Comparison of ENCODE assay signal across 10 cellular contexts in the genomic region with DNA sequence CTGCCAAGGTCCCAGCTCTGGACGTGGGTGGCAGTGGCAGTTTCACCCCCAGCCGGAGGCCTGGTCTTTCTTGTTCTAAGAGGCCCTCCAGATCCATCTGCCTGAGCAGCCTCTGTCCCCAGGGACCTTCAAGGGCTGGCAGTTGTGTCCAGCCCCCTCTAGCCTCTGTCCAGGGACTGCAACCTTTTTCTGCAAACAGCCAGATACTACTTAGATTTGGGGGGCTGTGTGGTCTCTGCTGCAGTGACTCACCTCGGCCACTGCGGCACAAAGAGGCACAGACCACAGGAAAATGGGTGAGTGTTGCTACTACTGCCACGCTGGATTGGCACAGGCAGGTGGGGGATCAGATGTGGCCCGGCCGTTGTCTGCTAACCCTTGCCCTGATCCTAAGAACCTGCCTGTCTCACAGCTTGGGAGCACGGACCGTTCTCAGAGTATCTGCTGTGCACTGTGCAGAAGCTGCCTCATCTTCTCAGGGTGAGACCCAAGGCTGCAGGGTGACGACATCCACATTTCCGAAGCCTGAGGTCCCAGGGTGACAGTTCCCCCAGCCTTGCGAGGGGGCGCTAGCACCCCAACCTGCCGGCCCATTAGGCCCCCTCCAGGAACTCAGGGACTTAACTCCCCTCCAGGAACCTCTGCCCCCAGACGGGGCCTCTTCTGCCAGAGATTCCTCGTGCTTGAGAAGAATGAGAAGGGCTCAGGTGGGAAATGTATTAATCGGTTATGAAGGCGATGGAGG. TPM values are rescaled to one million over a fixed set of nuclear protein-coding genes. Genes with fewer than 3 reads are reported as not detected.
DNase-seq lines count a peak whose midpoint lies in the region; FAIRE-seq and TF ChIP-seq lines count a peak whose summit lies in the region.
"Had no signal": no experiment of that assay in that cellular context is flagged by ENCODE, and none has a peak within 500 bp of the region (broad histone marks: within the 10 kb centered on the region; RNA-seq: fewer than 3 reads in every experiment).

No MANE protein-coding gene starts in this region.

- CTCF ChIA-PET in MCF 10A (lab: Yijun Ruan, JAX), result interaction anchor here (0.7 to 1.8 kb wide), 2 partner anchors 30 to 1125 kb away, joined by 3 to 6 read pairs; no protein-coding TSS in a partner anchor

- in situ Hi-C loops in transverse colon (cut with MboI; ENCODE audit: low pct_ligation_motif_present in 1 of 4, low pct_unique_long_range_greater_than_20kb in 1 of 4, low sequenced_read_pairs in 3 of 4), result no loop called here

- no peaks in the 10 kb centered on the region for H3K4me1 ChIP-seq in breast epithelium
- peaks cover 73 to 76% (median 75%) of the 10 kb centered on the region in 4 donors for H3K4me1 ChIP-seq in esophagus muscularis mucosa
- H3K4me1 ChIP-seq in transverse colon, result peaks cover 29 to 62% (median 48%) of the 10 kb centered on the region in 4 donors

- no TSS peak for BruUV-seq in MCF 10A (replicated peaks; lab: Mats Ljungman, UMichigan)

- H3K4me3 Mint-ChIP-seq in MCF 10A (ENCODE audit: unreplicated experiment), result no peak overlapping the region

- H3K27me3 ChIP-seq in breast epithelium (no peaks in the 10 kb centered on the region), esophagus muscularis mucosa (no peaks in the 10 kb centered on the region), transverse colon (no peaks in the 10 kb centered on the region)

- no peaks in the 10 kb centered on the region for H3K9me3 ChIP-seq in breast epithelium
- no peaks in the 10 kb centered on the region for H3K9me3 ChIP-seq in esophagus muscularis mucosa
- no peaks in the 10 kb centered on the region for H3K9me3 ChIP-seq in transverse colon

- FAIRE-seq in frontal cortex (lab: Jason Lieb, UNC), result no peak

- DNase-seq in MCF 10A (ENCODE audit: unreplicated experiment) (no peak), breast epithelium (ENCODE audit: low spot score in 2 of 2) (no peak), esophagus muscularis mucosa (ENCODE audit: extremely low spot score) (no peak), transverse colon (no peak), frontal cortex (ENCODE audit: low spot score in 2 of 2) (no peak)
- no peak for DNase-seq in stimulated activated CD4-positive, alpha-beta T cell treated with anti-CD3 and anti-CD28 coated beads, Interleukin-12 subunit alpha, Interleukin-12 subunit beta, amount 100 ng/mL, for 4 hours
- DNase-seq: activated CD4-positive, alpha-beta T cell treated with anti-CD3 and anti-CD28 coated beads, Interleukin-2, amount 50 U/mL, for 4 hours; amniotic stem cell; natural killer cell had no signal

- peaks cover 7% of the 10 kb centered on the region for H3K4me1 Mint-ChIP-seq in MCF 10A (ENCODE audit: insufficient read depth, unreplicated experiment)

- H3K9me3 Mint-ChIP-seq in MCF 10A (ENCODE audit: unreplicated experiment), result no peaks in the 10 kb centered on the region
- H3K9me3 Mint-ChIP-seq: natural killer cell had no signal

- TF ChIP-seq POLR2A in breast epithelium (IDR thresholded peaks at IDR 0.05), result no peak
- TF ChIP-seq POLR2A in esophagus muscularis mucosa (IDR thresholded peaks at IDR 0.05; ENCODE audit: low read depth), result no peak
- no peak for TF ChIP-seq POLR2A in transverse colon (IDR thresholded peaks at IDR 0.05)

- H3K36me3 ChIP-seq in breast epithelium (no peaks in the 10 kb centered on the region), esophagus muscularis mucosa (peaks cover 8 to 77% (median 45%) of the 10 kb centered on the region in 4 donors), transverse colon (no peaks in the 10 kb centered on the region)

- TF ChIP-seq CTCF in MCF 10A (IDR thresholded peaks at IDR 0.05; ENCODE audit: unreplicated experiment) (peak; percentile 7), breast epithelium (IDR thresholded peaks at IDR 0.05) (no peak), esophagus muscularis mucosa (IDR thresholded peaks at IDR 0.05) (no peak), transverse colon (IDR thresholded peaks at IDR 0.05) (no peak)

- H3K27me3 Mint-ChIP-seq in MCF 10A (ENCODE audit: insufficient read depth, unreplicated experiment), result peaks cover 4% of the 10 kb centered on the region

- peak overlapping the region in 1 of 2 donors; percentile 10 for H3K27ac ChIP-seq in breast epithelium
- H3K27ac ChIP-seq in esophagus muscularis mucosa (replicated peaks in 1 of 4), result peak overlapping the region; percentile 89 to 96 (median 92)
- peak overlapping the region; percentile 17 to 89 (median 71) for H3K27ac ChIP-seq in transverse colon

- TF ChIP-seq EP300 in esophagus muscularis mucosa (IDR thresholded peaks at IDR 0.05), result no peak
- no peak for TF ChIP-seq EP300 in transverse colon (IDR thresholded peaks at IDR 0.05; ENCODE audit: low read depth)

- H3K4me3 ChIP-seq in breast epithelium (no peak overlapping the region), esophagus muscularis mucosa (no peak overlapping the region), transverse colon (no peak overlapping the region)

- POLR2A ChIA-PET in MCF 10A (lab: Yijun Ruan, JAX), result no interaction called here

- intact Hi-C loops in MCF 10A (cut with micrococcal nuclease) (loop anchor here (5.0 kb wide), 1 partner anchor 34 kb away; no protein-coding TSS in a partner anchor), breast epithelium (cut with DNase I; ENCODE audit: low total_unique reads) (no loop called here), esophagus muscularis mucosa (cut with DNase I) (loop anchor here (5.0 kb wide), 1 partner anchor 34 kb away; no protein-coding TSS in a partner anchor), transverse colon (cut with DNase I; ENCODE audit: low total_unique reads) (loop anchor here (5.0 kb wide), 1 partner anchor 34 kb away; no protein-coding TSS in a partner anchor)

- H3K36me3 Mint-ChIP-seq in MCF 10A (ENCODE audit: insufficient read depth, unreplicated experiment), result peaks cover 6% of the 10 kb centered on the region
- H3K36me3 Mint-ChIP-seq: natural killer cell had no signal

- 75% methylated on average over 18 of the region's 18 CpGs for WGBS in esophagus muscularis mucosa
- WGBS in transverse colon (ENCODE audit: low coverage in 1 of 2), 2 donors, result 72% methylated on average over 18 of the region's 18 CpGs; no CpG with 5 or more reads in 1 of the 2 donors

- no peak overlapping the region for H3K27ac Mint-ChIP-seq in MCF 10A (ENCODE audit: low read depth, unreplicated experiment)

RNA-seq across cellular contexts. Expression of a gene that starts 27.6 kb away (rescaled TPM):
- total RNA-seq in MCF 10A (2022) (33.6 and 35.1 TPM in 2 replicates), breast epithelium (100 to 1,000 TPM; 106 to 242 (median 113) TPM), esophagus muscularis mucosa (100 to 1,000 TPM; 405 to 422 (median 411) TPM), transverse colon (100 to 1,000 TPM in 1 of 4 donors, 10 to 100 TPM in 3; 31.0 to 633 (median 52.5) TPM), frontal cortex (45.7 TPM)

RNA-seq across cellular contexts. Expression of a gene that starts 39.6 kb away (rescaled TPM):
- total RNA-seq in MCF 10A (2022) (not detected in 2 replicates), breast epithelium (1 to 10 TPM; 1.3 to 1.6 (median 1.3) TPM), esophagus muscularis mucosa (1 to 10 TPM in 3 of 4 donors, under 1 TPM in 1; 0.83 to 4.9 (median 3.2) TPM), transverse colon (100 to 1,000 TPM; 121 to 281 (median 182) TPM), frontal cortex (0.82 TPM)
- total RNA-seq: A172 had no signal

RNA-seq across cellular contexts. Expression of a gene that starts 43.2 kb away (rescaled TPM):
- total RNA-seq in MCF 10A (2022) (29.4 and 45.8 TPM in 2 replicates), breast epithelium (10 to 100 TPM; 13.1 to 34.1 (median 25.6) TPM), esophagus muscularis mucosa (10 to 100 TPM; 29.5 to 54.5 (median 49.5) TPM), transverse colon (10 to 100 TPM; 25.4 to 58.4 (median 26.9) TPM), frontal cortex (17.5 TPM)

RNA-seq across cellular contexts. Expression of a gene that starts 43.5 kb away (rescaled TPM):
- total RNA-seq in MCF 10A (2022), result 35.1 and 37.1 TPM in 2 replicates
- 10 to 100 TPM; 25.6 to 47.7 (median 28.5) TPM for total RNA-seq in breast epithelium
- 10 to 100 TPM; 18.3 to 29.7 (median 23.0) TPM for total RNA-seq in esophagus muscularis mucosa
- total RNA-seq in transverse colon, result 10 to 100 TPM in 3 of 4 donors, not detected in 1; 11.2 to 34.1 (median 24.7) TPM
- total RNA-seq in frontal cortex, result 14.7 TPM

RNA-seq across cellular contexts. Expression of a gene that starts 53.9 kb away (rescaled TPM):
- 161 and 168 TPM in 2 replicates for total RNA-seq in MCF 10A (2022)
- total RNA-seq in breast epithelium, result 100 to 1,000 TPM; 143 to 247 (median 244) TPM
- total RNA-seq in esophagus muscularis mucosa, result 100 to 1,000 TPM; 133 to 173 (median 157) TPM
- 1,000 to 10,000 TPM in 1 of 4 donors, 100 to 1,000 TPM in 3; 193 to 1,196 (median 348) TPM for total RNA-seq in transverse colon
- 86.4 TPM for total RNA-seq in frontal cortex

Comparison
In these comparisons a context has a peak if more than half of its experiments do, and no peak if none do; other contexts are left out.
1. RNA of a gene that starts 39.6 kb away (total RNA-seq): 121 to 281 TPM in transverse colon; 0.83 to 4.9 TPM in esophagus muscularis mucosa, 1.3 to 1.6 TPM in breast epithelium, 0.82 TPM in frontal cortex (single experiment) and not detected in MCF 10A; every median in the first group is over 10 times any median in the second.